In the genomic region with DNA sequence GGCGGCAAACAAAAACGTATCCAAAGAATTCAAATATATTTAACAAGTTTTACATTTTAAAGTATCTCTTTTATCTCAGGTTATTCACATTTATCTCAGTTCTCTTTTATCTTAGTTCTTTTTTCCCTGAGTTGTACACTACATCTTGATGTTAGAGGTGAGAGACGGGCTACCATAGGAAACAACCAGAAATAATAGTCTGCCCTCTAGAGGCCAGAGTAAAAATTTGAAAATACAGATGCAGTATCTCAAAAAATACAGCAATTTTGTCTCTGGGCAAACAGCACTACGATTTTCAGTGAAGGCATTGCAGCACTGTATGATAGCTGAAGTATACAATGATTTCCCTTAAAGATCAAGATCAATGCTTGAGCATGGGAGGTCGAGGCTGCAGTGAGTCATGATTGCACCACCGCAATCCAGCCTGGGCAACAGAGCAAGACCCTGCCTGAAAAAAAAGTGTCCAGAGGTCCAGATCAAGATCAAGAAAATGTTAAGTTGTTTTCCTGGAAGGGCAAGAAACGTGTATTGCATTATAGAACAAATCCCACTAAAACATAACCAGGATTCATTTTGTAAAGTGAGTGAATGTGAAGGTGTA, we compare ENCODE assay signal across 9 cellular contexts.
A peak's percentile ranks its signal among the peaks of the same experiment; 100 is the strongest.
DNase-seq lines count a peak whose midpoint lies in the region; ATAC-seq and TF ChIP-seq lines count a peak whose summit lies in the region.
"Had no signal": no experiment of that assay in that cellular context is flagged by ENCODE, and none has a peak within 500 bp of the region (broad histone marks: within the 10 kb centered on the region; RNA-seq: fewer than 3 reads in every experiment).

No MANE protein-coding gene starts in this region.

- H3K27me3 Mint-ChIP-seq in activated T-cell treated with anti-CD3 and anti-CD28 coated beads, Interleukin-2, amount 50 U/mL, for 4 hours (ENCODE audit: low read depth) = peaks cover 2% of the 10 kb centered on the region
- H3K27me3 Mint-ChIP-seq in activated T-cell treated with anti-CD3 and anti-CD28 coated beads, Interleukin-2, amount 50 U/mL, for 24 hours = peaks cover 6% of the 10 kb centered on the region

- H3K4me3 Mint-ChIP-seq in activated T-cell treated with anti-CD3 and anti-CD28 coated beads, Interleukin-2, amount 50 U/mL, for 4 hours = no peak overlapping the region
- no peak overlapping the region for H3K4me3 Mint-ChIP-seq in activated T-cell treated with anti-CD3 and anti-CD28 coated beads, Interleukin-2, amount 50 U/mL, for 24 hours
- H3K4me3 Mint-ChIP-seq: activated naive CD8-positive, alpha-beta T cell had no signal

- intact Hi-C loops in body of pancreas (cut with DNase I) = loop anchor here (10.0 kb wide), 1 partner anchor 124 kb away; no protein-coding TSS in a partner anchor

- DNase-seq in activated T-cell treated with anti-CD3 and anti-CD28 coated beads, Interleukin-2, amount 50 U/mL, for 4 hours = no peak
- no peak for DNase-seq in activated T-cell treated with anti-CD3 and anti-CD28 coated beads, Interleukin-2, amount 50 U/mL, for 24 hours
- DNase-seq in HFF-Myc (ENCODE audit: extremely low read depth, low read depth) = no peak
- DNase-seq in NCI-H2196 treated with DMSO at 0.1 percent for 48 hours (lab: John Stamatoyannopoulos, UW; ENCODE audit: unreplicated experiment) = peak; percentile 41
- no peak for DNase-seq in body of pancreas
- peak; percentile 14 to 40 for DNase-seq in lung microvascular endothelial cell (ENCODE audit: low read depth in 2 of 2)
- DNase-seq in activated CD4-positive, alpha-beta T cell treated with anti-CD3 and anti-CD28 coated beads, Interleukin-2, amount 50 U/mL, for 1 hour = no peak

- ATAC-seq in activated T-cell treated with anti-CD3 and anti-CD28 coated beads, Interleukin-2, amount 50 U/mL, for 4 hours = peak; percentile 43 to 46
- ATAC-seq in body of pancreas = peak; percentile 47
- ATAC-seq in HG03521 (IDR thresholded peaks at IDR 0.05; ENCODE audit: unreplicated experiment) = no peak

- no peaks in the 10 kb centered on the region for H3K36me3 ChIP-seq in body of pancreas (replicated peaks in 1 of 2; ENCODE audit: insufficient read depth in 1 of 2, low read depth in 2 of 2)

- peak; percentile 58 for TF ChIP-seq CTCF in HFF-Myc (IDR thresholded peaks at IDR 0.05; ENCODE audit: low read depth, low read length, missing control alignments)
- peak; percentile 28 to 60 (median 52) for TF ChIP-seq CTCF in body of pancreas (IDR thresholded peaks at IDR 0.05)

- no peak overlapping the region for H3K27ac ChIP-seq in body of pancreas

- 41% methylated on average over 7 of the region's 7 CpGs for WGBS in body of pancreas, 2 donors

- no peaks in the 10 kb centered on the region for H3K36me3 Mint-ChIP-seq in activated T-cell treated with anti-CD3 and anti-CD28 coated beads, Interleukin-2, amount 50 U/mL, for 4 hours (ENCODE audit: insufficient read depth)
- no peaks in the 10 kb centered on the region for H3K36me3 Mint-ChIP-seq in activated T-cell treated with anti-CD3 and anti-CD28 coated beads, Interleukin-2, amount 50 U/mL, for 24 hours (ENCODE audit: low read depth)
- H3K36me3 Mint-ChIP-seq: activated naive CD8-positive, alpha-beta T cell had no signal

- H3K9me3 Mint-ChIP-seq in activated T-cell treated with anti-CD3 and anti-CD28 coated beads, Interleukin-2, amount 50 U/mL, for 4 hours = no peaks in the 10 kb centered on the region
- no peaks in the 10 kb centered on the region for H3K9me3 Mint-ChIP-seq in activated T-cell treated with anti-CD3 and anti-CD28 coated beads, Interleukin-2, amount 50 U/mL, for 24 hours

- H3K4me3 ChIP-seq in HFF-Myc (replicated peaks; ENCODE audit: low read depth, low read length) (no peak overlapping the region), body of pancreas (no peak overlapping the region)

- TF ChIP-seq POLR2A in body of pancreas (IDR thresholded peaks at IDR 0.05) = no peak

- H3K9me3 ChIP-seq in body of pancreas = no peaks in the 10 kb centered on the region

- H3K27ac Mint-ChIP-seq in activated T-cell treated with anti-CD3 and anti-CD28 coated beads, Interleukin-2, amount 50 U/mL, for 24 hours = no peak overlapping the region
- H3K27ac Mint-ChIP-seq: activated naive CD8-positive, alpha-beta T cell had no signal

- peaks cover 8% of the 10 kb centered on the region for H3K4me1 ChIP-seq in body of pancreas

- no peaks in the 10 kb centered on the region for H3K27me3 ChIP-seq in body of pancreas

- no peaks in the 10 kb centered on the region for H3K4me1 Mint-ChIP-seq in activated T-cell treated with anti-CD3 and anti-CD28 coated beads, Interleukin-2, amount 50 U/mL, for 4 hours (ENCODE audit: low read depth)
- H3K4me1 Mint-ChIP-seq in activated T-cell treated with anti-CD3 and anti-CD28 coated beads, Interleukin-2, amount 50 U/mL, for 24 hours (ENCODE audit: low read depth) = peaks cover 1% of the 10 kb centered on the region

Comparison
In these comparisons a context has a peak if more than half of its experiments do, and no peak if none do; other contexts are left out.
1. DNase-seq: peak in NCI-H2196 treated with DMSO at 0.1 percent for 48 hours (single experiment) and lung microvascular endothelial cell (2 of 2); none in activated T-cell treated with anti-CD3 and anti-CD28 coated beads, Interleukin-2, amount 50 U/mL, for 4 hours (single experiment), activated T-cell treated with anti-CD3 and anti-CD28 coated beads, Interleukin-2, amount 50 U/mL, for 24 hours (single experiment), HFF-Myc (single experiment), body of pancreas (0 of 4) and activated CD4-positive, alpha-beta T cell treated with anti-CD3 and anti-CD28 coated beads, Interleukin-2, amount 50 U/mL, for 1 hour (single experiment).